In the genomic region with DNA sequence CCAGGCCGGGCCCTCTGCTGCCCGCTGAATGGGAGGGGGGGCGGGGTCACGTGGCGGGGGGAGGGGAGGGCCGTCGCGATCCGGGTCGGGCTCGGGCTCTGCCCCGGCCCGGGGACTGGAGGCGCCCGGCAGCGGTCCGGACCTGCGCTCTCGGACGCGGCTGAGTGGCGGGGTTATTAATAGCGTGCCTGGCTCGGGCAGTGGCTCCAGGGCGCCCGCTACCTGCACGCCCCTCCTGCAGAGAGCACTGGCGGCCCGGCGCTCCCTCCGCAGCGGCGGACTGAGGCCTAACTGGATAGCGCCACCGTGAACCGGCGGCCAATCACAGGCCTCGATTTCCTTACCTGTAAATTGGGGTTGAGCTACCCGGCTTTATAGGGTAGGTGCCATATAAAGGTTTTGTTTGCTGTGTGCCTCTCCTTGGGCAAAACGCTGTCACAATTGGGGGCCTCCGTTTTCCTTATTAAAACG, we compare ENCODE assay signal across 8 cellular contexts. TPM values are rescaled to one million over a fixed set of nuclear protein-coding genes. Genes with fewer than 3 reads are reported as not detected.
DNase-seq lines count a peak whose midpoint lies in the region; ATAC-seq and FAIRE-seq lines count a peak whose summit lies in the region.

No MANE protein-coding gene starts in this region.

- ATAC-seq in memory B cell (ENCODE audit: low read depth) (peak; percentile 73), GM19395 (IDR thresholded peaks at IDR 0.05; ENCODE audit: unreplicated experiment) (no peak)

- peak overlapping the region; percentile 60; the same call in 1 of the 2 replicates for H3K9ac ChIP-seq in ES-I3 (ENCODE audit: low read depth, low read length)

- H3K27ac Mint-ChIP-seq in memory B cell, result no peak overlapping the region

- H3K9me3 Mint-ChIP-seq in memory B cell, result no peaks in the 10 kb centered on the region

- H3K36me3 ChIP-seq in ES-I3 (ENCODE audit: insufficient read depth, low read length) (no peaks in the 10 kb centered on the region), ectodermal cell (ENCODE audit: control insufficient read depth, insufficient read depth, low read length) (no peaks in the 10 kb centered on the region)

- H3K36me3 Mint-ChIP-seq in memory B cell, result no peaks in the 10 kb centered on the region

- peak overlapping the region; percentile 73 for H3K4me3 Mint-ChIP-seq in memory B cell

- DNase-seq in NCI-H2196 (lab: John Stamatoyannopoulos, UW; ENCODE audit: unreplicated experiment) (peak; percentile 80), memory B cell (ENCODE audit: low spot score in 2 of 2) (peak in 1 of 2 donors; percentile 40), urothelium cell line (ENCODE audit: low spot score) (peak; percentile 83)
- DNase-seq in stimulated activated CD4-positive, alpha-beta T cell treated with anti-CD3 and anti-CD28 coated beads, Interleukin-4, amount 100 ng/mL, for 24 hours, result no peak
- DNase-seq in activated CD8-positive, alpha-beta memory T cell treated with anti-CD3 and anti-CD28 coated beads, Interleukin-2, amount 50 U/mL, for 48 hours, result no peak

- H3K4me3 ChIP-seq in ectodermal cell (ENCODE audit: insufficient read depth, low read depth, low read length), result peak overlapping the region; percentile 36

- FAIRE-seq in urothelium cell line (lab: Jason Lieb, UNC), result no peak

- H3K4me1 ChIP-seq in ES-I3 (ENCODE audit: insufficient read depth, low read length) (peaks cover 29% of the 10 kb centered on the region), ectodermal cell (ENCODE audit: control insufficient read depth, insufficient read depth, low read length) (peaks cover 61% of the 10 kb centered on the region)

- 2% methylated on average over 42 of the region's 42 CpGs for WGBS in ectodermal cell, 2 experiments

- peak overlapping the region; percentile 93 for H3K27ac ChIP-seq in ectodermal cell (ENCODE audit: insufficient read depth, low read depth, low read length, poor library complexity, severe bottlenecking)

- H3K27me3 ChIP-seq in ectodermal cell (ENCODE audit: control insufficient read depth, insufficient read depth, low read length, poor library complexity, severe bottlenecking), result no peaks in the 10 kb centered on the region

- H3K9me3 ChIP-seq in ES-I3 (ENCODE audit: control insufficient read depth, insufficient read depth, low read length) (no peaks in the 10 kb centered on the region), ectodermal cell (ENCODE audit: control insufficient read depth, low read length) (no peaks in the 10 kb centered on the region)

- H3K27me3 Mint-ChIP-seq in memory B cell, result no peaks in the 10 kb centered on the region

- peaks cover 16% of the 10 kb centered on the region for H3K4me1 Mint-ChIP-seq in memory B cell

RNA-seq across cellular contexts. Expression of gene AHDC1, which starts 28.0 kb away (rescaled TPM):
- polyA plus RNA-seq in ectodermal cell (2013, experiment 1 of 4), result 90.4 TPM
- polyA plus RNA-seq in ectodermal cell (2013, experiment 2 of 4), result 114 TPM
- 75.5 TPM for polyA plus RNA-seq in ectodermal cell (2013, experiment 3 of 4)
- 88.7 TPM for polyA plus RNA-seq in ectodermal cell (2013, experiment 4 of 4)

RNA-seq across cellular contexts. Expression of gene FGR, which starts 59.1 kb away (rescaled TPM):
- polyA plus RNA-seq in ectodermal cell (2013, experiment 1 of 4), result not detected
- not detected for polyA plus RNA-seq in ectodermal cell (2013, experiment 2 of 4)
- polyA plus RNA-seq in ectodermal cell (2013, experiment 3 of 4), result not detected
- not detected for polyA plus RNA-seq in ectodermal cell (2013, experiment 4 of 4)

Comparison
In these comparisons a context has a peak if more than half of its experiments do, and no peak if none do; other contexts are left out.
1. DNase-seq: peak in NCI-H2196 (single experiment) and urothelium cell line (single experiment); none in stimulated activated CD4-positive, alpha-beta T cell treated with anti-CD3 and anti-CD28 coated beads, Interleukin-4, amount 100 ng/mL, for 24 hours (single experiment) and activated CD8-positive, alpha-beta memory T cell treated with anti-CD3 and anti-CD28 coated beads, Interleukin-2, amount 50 U/mL, for 48 hours (single experiment).